Comparison of ENCODE assay signal across 33 cellular contexts in genomic region chr20:43857932-43858331, GRCh38.
"Had no signal": no experiment of that assay in that cellular context is flagged by ENCODE, and none has a peak within 500 bp of the region (broad histone marks: within the 10 kb centered on the region; RNA-seq: fewer than 3 reads in every experiment).

No MANE protein-coding gene starts in this region.

- ATAC-seq: activated CD8-positive, alpha-beta T cell treated with anti-CD3 and anti-CD28 coated beads for 36 hours; activated naive CD4-positive, alpha-beta T cell treated with anti-CD3 and anti-CD28 coated beads, Interleukin-2, amount 50 U/mL, for 72 hours; activated T-cell treated with anti-CD3 and anti-CD28 coated beads, Interleukin-2, amount 50 U/mL, for 4 hours; activated T-cell treated with anti-CD3 and anti-CD28 coated beads, Interleukin-2, amount 50 U/mL, for 72 hours; activated T-helper 17 cell treated with anti-CD3 and anti-CD28 coated beads, Interleukin-2, amount 50 U/mL, for 72 hours; body of pancreas had no signal

- H3K4me3 ChIP-seq: adrenal gland, body of pancreas, breast epithelium had no signal

- DNase-seq: activated B cell treated with CpG ODN at 0.5 μM for 24 hours; activated CD4-positive, alpha-beta memory T cell treated with anti-CD3 and anti-CD28 coated beads for 36 hours; activated CD4-positive, alpha-beta T cell treated with anti-CD3 and anti-CD28 coated beads for 4 hours; activated CD4-positive, alpha-beta T cell treated with anti-CD3 and anti-CD28 coated beads, Interleukin-2, amount 10 ng/mL, durations not matched to agents 24 days and 14 days; activated CD4-positive, alpha-beta T cell treated with anti-CD3 and anti-CD28 coated beads, Interleukin-2, amount 50 U/mL, for 1 hour; activated CD4-positive, alpha-beta T cell treated with anti-CD3 and anti-CD28 coated beads, Interleukin-2, amount 50 U/mL, for 4 hours; activated CD4-positive, CD25-positive, alpha-beta regulatory T cell treated with anti-CD3 and anti-CD28 coated beads, Interleukin-2, amount 50 U/mL, for 72 hours; activated CD8-positive, alpha-beta memory T cell treated with anti-CD3 and anti-CD28 coated beads, Interleukin-2, amount 50 U/mL, for 4 hours; activated CD8-positive, alpha-beta T cell treated with anti-CD3 and anti-CD28 coated beads for 36 hours; activated effector memory CD4-positive, alpha-beta T cell treated with anti-CD3 and anti-CD28 coated beads, Interleukin-2, amount 50 U/mL, for 16 hours; activated gamma-delta T cell treated with Interleukin-2 at 50 U/mL for 16 hours; activated naive CD4-positive, alpha-beta T cell; activated naive CD4-positive, alpha-beta T cell treated with anti-CD3 and anti-CD28 coated beads for 36 hours; activated naive CD4-positive, alpha-beta T cell treated with anti-CD3 and anti-CD28 coated beads, Interleukin-2, amount 50 U/mL, for 16 hours; activated naive CD8-positive, alpha-beta T cell treated with anti-CD3 and anti-CD28 coated beads for 36 hours; activated T-cell treated with anti-CD3 and anti-CD28 coated beads for 4 hours; activated T-cell treated with anti-CD3 and anti-CD28 coated beads, Interleukin-2, amount 50 U/mL, for 1 hour; activated T-cell treated with anti-CD3 and anti-CD28 coated beads, Interleukin-2, amount 50 U/mL, for 4 hours; activated T-cell treated with anti-CD3 and anti-CD28 coated beads, Interleukin-2, amount 50 U/mL, for 72 hours; adrenal gland; amniotic stem cell; aorta; body of pancreas; brain microvascular endothelial cell; central memory CD4-positive, alpha-beta T cell; T-helper 2 cell; T-helper 9 cell had no signal

- H3K4me1 ChIP-seq: adrenal gland, body of pancreas, breast epithelium had no signal

- H3K9me3 ChIP-seq: adrenal gland, body of pancreas, breast epithelium had no signal

- H3K27me3 ChIP-seq: adrenal gland, body of pancreas, brain microvascular endothelial cell, breast epithelium had no signal

- FAIRE-seq: astrocyte, TTC549 had no signal

- H3K36me3 ChIP-seq: adrenal gland, brain microvascular endothelial cell, breast epithelium had no signal

- H3K27ac ChIP-seq: adrenal gland, body of pancreas, brain microvascular endothelial cell, breast epithelium, VCaP had no signal
